Comparison of ENCODE assay signal across 2 cellular contexts in the genomic region with DNA sequence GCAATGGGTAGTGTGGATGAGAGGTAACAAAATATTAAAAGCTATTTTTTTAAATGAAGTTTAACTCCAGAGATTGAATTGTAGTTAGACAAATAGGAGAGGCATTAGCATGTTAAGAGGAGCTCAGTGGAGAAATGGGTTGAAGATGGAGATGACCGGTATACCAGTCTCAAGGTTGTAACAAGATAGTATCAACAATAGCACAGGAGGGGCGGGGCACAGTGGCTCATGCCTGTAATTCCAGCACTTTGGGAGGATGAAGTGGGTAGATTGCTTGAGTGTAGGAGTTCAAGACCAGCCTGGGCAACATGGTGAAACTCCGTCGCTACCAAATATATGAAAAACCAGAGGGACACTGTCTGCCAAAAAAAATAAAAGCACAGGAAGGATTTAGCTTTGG.
TF ChIP-seq lines count a peak whose summit lies in the region.

No MANE protein-coding gene starts in this region.

TF ChIP-seq in GM23338, 12 proteins besides CTCF, POLR2A, EP300 and RAD21:
- TF ChIP-seq ZNF331 (CRISPR knock-in tag; IDR thresholded peaks at IDR 0.05; ENCODE audit: low read depth) = no peak

TF ChIP-seq in GM12878, 131 proteins besides CTCF, POLR2A, EP300 and RAD21:
- 0 out of 2 replicates have a peak, but pooled peaks have one; percentile 31 for TF ChIP-seq POLR2AphosphoS2 (IDR thresholded peaks at IDR 0.05; ENCODE audit: low read depth, low read length)
- TF ChIP-seq SP1 (IDR thresholded peaks at IDR 0.05; ENCODE audit: low read depth, low read length) = no peak
